ENCODE assay signal across 1 cellular context in the genomic region with DNA sequence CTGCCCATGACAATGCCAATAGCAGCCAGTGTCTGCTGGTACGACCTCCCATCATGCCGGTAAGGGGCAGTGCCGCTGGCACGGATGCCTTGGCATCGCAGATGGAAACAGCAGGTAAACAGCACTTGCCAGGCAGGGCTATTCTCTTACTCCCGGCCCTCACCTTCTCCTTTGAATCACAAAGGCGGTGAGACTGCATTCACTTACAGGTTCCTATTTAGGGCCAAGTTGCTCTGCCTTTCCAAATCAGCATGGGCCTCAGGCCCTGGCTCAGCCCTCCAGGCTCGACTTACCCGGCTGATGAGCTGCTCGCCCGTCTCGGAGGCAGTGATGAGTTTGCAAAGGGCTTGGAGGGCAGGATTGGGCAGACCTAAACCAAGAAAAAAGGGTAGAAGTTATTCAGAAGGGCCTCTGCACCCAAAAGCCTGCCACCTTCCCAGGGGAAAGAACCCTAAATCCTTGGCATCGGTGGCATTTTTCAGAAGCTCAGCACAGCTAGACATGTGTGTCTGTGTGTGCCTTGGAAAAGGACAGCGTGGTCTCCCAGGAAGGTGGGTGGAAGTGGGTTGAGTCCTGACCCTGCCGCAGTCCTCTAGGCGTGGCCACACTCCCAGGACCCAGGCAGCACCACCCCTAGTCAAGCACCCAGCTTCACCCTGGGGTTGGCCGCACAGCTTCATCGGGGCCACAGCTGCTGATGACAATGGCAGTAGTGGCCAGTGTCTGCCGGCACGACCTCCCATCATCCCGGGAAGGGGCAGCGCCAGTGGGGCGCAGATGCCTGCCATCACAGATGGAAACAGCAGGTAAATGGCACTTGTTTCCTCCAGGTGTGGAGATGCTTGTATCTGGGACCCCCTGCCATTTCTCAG.
TF ChIP-seq lines count a peak whose summit lies in the region.

No MANE protein-coding gene starts in this region.

TF ChIP-seq in IMR-90, 13 proteins besides CTCF, POLR2A, EP300 and RAD21:
- TF ChIP-seq MAFK (IDR thresholded peaks at IDR 0.05; ENCODE audit: low read depth, low read length) (no peak), RFX5 (IDR thresholded peaks at IDR 0.05; ENCODE audit: low read depth, low read length) (no peak), MAZ (IDR thresholded peaks at IDR 0.05; ENCODE audit: borderline replicate concordance, low read depth, low read length) (no peak), CEBPB (IDR thresholded peaks at IDR 0.05; ENCODE audit: low read depth, low read length) (no peak), RCOR1 (IDR thresholded peaks at IDR 0.05; ENCODE audit: insufficient replicate concordance, low read length) (no peak), NFE2L2 (IDR thresholded peaks at IDR 0.05; ENCODE audit: low read depth, low read length) (no peak), FOS (IDR thresholded peaks at IDR 0.05; ENCODE audit: low read depth, low read length) (no peak)
- TF ChIP-seq, protein P1, sequence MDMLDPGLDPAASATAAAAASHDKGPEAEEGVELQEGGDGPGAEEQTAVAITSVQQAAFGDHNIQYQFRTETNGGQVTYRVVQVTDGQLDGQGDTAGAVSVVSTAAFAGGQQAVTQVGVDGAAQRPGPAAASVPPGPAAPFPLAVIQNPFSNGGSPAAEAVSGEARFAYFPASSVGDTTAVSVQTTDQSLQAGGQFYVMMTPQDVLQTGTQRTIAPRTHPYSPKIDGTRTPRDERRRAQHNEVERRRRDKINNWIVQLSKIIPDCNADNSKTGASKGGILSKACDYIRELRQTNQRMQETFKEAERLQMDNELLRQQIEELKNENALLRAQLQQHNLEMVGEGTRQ (IDR thresholded peaks at IDR 0.05; ENCODE audit: low read depth, low read length): no peak
